ENCODE assay signal across 21 cellular contexts in genomic region chr7:142863891-142864685, GRCh38. TPM values are rescaled to one million over a fixed set of nuclear protein-coding genes. Genes with fewer than 3 reads are reported as not detected.
A peak's percentile ranks its signal among the peaks of the same experiment; 100 is the strongest.
DNase-seq lines count a peak whose midpoint lies in the region; ATAC-seq and TF ChIP-seq lines count a peak whose summit lies in the region.
"Had no signal": no experiment of that assay in that cellular context is flagged by ENCODE, and none has a peak within 500 bp of the region (broad histone marks: within the 10 kb centered on the region; RNA-seq: fewer than 3 reads in every experiment).

No MANE protein-coding gene starts in this region.

- H3K4me3 Mint-ChIP-seq in activated CD8-positive, alpha-beta T cell treated with anti-CD3 and anti-CD28 coated beads, Interleukin-2, amount 10 ng/mL, durations not matched to agents 7 days and 5 days, result no peak overlapping the region
- H3K4me3 Mint-ChIP-seq in activated CD8-positive, alpha-beta T cell treated with anti-CD3 and anti-CD28 coated beads for 36 hours, result no peak overlapping the region

- DNase-seq in activated CD8-positive, alpha-beta T cell treated with anti-CD3 and anti-CD28 coated beads, Interleukin-2, amount 10 ng/mL, durations not matched to agents 7 days and 5 days, result peak; percentile 18
- no peak for DNase-seq in activated CD8-positive, alpha-beta T cell treated with anti-CD3 and anti-CD28 coated beads for 36 hours
- DNase-seq in mesenteric fat pad (ENCODE audit: low spot score), result peak; percentile 76
- peak; percentile 59 for DNase-seq in upper lobe of right lung
- no peak for DNase-seq in NCI-H69 (lab: John Stamatoyannopoulos, UW)
- DNase-seq in 8988T, result no peak
- DNase-seq in AG20443 (ENCODE audit: low spot score), result no peak
- DNase-seq: Calu3; CD8-positive, alpha-beta memory T cell; DMS153; GOT3; MG63; NCI-H1417; NCI-H187; SJCRH30 had no signal

- no peaks in the 10 kb centered on the region for H3K27me3 ChIP-seq in upper lobe of right lung
- H3K27me3 ChIP-seq: MG63, Peyer's patch had no signal

- H3K9me3 ChIP-seq in upper lobe of right lung, result no peaks in the 10 kb centered on the region
- H3K9me3 ChIP-seq: MG63, Peyer's patch, SJCRH30 had no signal

- no peak for ATAC-seq in activated CD8-positive, alpha-beta T cell treated with anti-CD3 and anti-CD28 coated beads, Interleukin-2, amount 10 ng/mL, durations not matched to agents 7 days and 5 days
- ATAC-seq in activated CD8-positive, alpha-beta T cell treated with anti-CD3 and anti-CD28 coated beads for 36 hours, result no peak
- ATAC-seq in upper lobe of right lung, result no peak

- no peak for TF ChIP-seq CTCF in activated CD8-positive, alpha-beta T cell treated with anti-CD3 and anti-CD28 coated beads for 36 hours (IDR thresholded peaks at IDR 0.05)
- no peak for TF ChIP-seq CTCF in upper lobe of right lung (IDR thresholded peaks at IDR 0.05)

- H3K36me3 ChIP-seq in upper lobe of right lung, result no peaks in the 10 kb centered on the region
- H3K36me3 ChIP-seq: MG63, Peyer's patch, SJCRH30 had no signal

- H3K4me3 ChIP-seq in upper lobe of right lung, result no peak overlapping the region
- H3K4me3 ChIP-seq: MG63, Peyer's patch, SJCRH30 had no signal

- no peaks in the 10 kb centered on the region for H3K36me3 Mint-ChIP-seq in activated CD8-positive, alpha-beta T cell treated with anti-CD3 and anti-CD28 coated beads, Interleukin-2, amount 10 ng/mL, durations not matched to agents 7 days and 5 days (ENCODE audit: low read depth)
- no peaks in the 10 kb centered on the region for H3K36me3 Mint-ChIP-seq in activated CD8-positive, alpha-beta T cell treated with anti-CD3 and anti-CD28 coated beads for 36 hours (ENCODE audit: low read depth)

- H3K27ac Mint-ChIP-seq in activated CD8-positive, alpha-beta T cell treated with anti-CD3 and anti-CD28 coated beads, Interleukin-2, amount 10 ng/mL, durations not matched to agents 7 days and 5 days, result no peak overlapping the region
- H3K27ac Mint-ChIP-seq in activated CD8-positive, alpha-beta T cell treated with anti-CD3 and anti-CD28 coated beads for 36 hours, result no peak overlapping the region

- peaks cover 7% of the 10 kb centered on the region for H3K27me3 Mint-ChIP-seq in activated CD8-positive, alpha-beta T cell treated with anti-CD3 and anti-CD28 coated beads, Interleukin-2, amount 10 ng/mL, durations not matched to agents 7 days and 5 days (ENCODE audit: low read depth)
- H3K27me3 Mint-ChIP-seq in activated CD8-positive, alpha-beta T cell treated with anti-CD3 and anti-CD28 coated beads for 36 hours, result no peaks in the 10 kb centered on the region
- H3K27me3 Mint-ChIP-seq: CD8-positive, alpha-beta memory T cell had no signal

- no peaks in the 10 kb centered on the region for H3K4me1 ChIP-seq in upper lobe of right lung
- H3K4me1 ChIP-seq: Peyer's patch, SJCRH30 had no signal

- peak overlapping the region; percentile 85 for H3K27ac ChIP-seq in cingulate gyrus (ENCODE audit: low read depth, low read length)
- no peak overlapping the region for H3K27ac ChIP-seq in upper lobe of right lung
- H3K27ac ChIP-seq: C4-2B, Peyer's patch, SJCRH30 had no signal

- no peaks in the 10 kb centered on the region for H3K9me3 Mint-ChIP-seq in activated CD8-positive, alpha-beta T cell treated with anti-CD3 and anti-CD28 coated beads, Interleukin-2, amount 10 ng/mL, durations not matched to agents 7 days and 5 days (ENCODE audit: insufficient read depth)
- no peaks in the 10 kb centered on the region for H3K9me3 Mint-ChIP-seq in activated CD8-positive, alpha-beta T cell treated with anti-CD3 and anti-CD28 coated beads for 36 hours
- H3K9me3 Mint-ChIP-seq: CD8-positive, alpha-beta memory T cell had no signal

- intact Hi-C loops in activated CD8-positive, alpha-beta T cell treated with anti-CD3 and anti-CD28 coated beads for 36 hours (cut with micrococcal nuclease), result no loop called here
- intact Hi-C loops in upper lobe of right lung (cut with DNase I), result no loop called here

- CTCF ChIA-PET in activated CD8-positive, alpha-beta T cell treated with anti-CD3 and anti-CD28 coated beads, Interleukin-2, amount 10 ng/mL, durations not matched to agents 7 days and 5 days (lab: Charles Lee), result interaction anchor here (1.1 to 1.2 kb wide), 2 partner anchors 8 to 888 kb away, joined by 3 read pairs; no protein-coding TSS in a partner anchor
- CTCF ChIA-PET in activated CD8-positive, alpha-beta T cell treated with anti-CD3 and anti-CD28 coated beads for 36 hours (lab: Charles Lee), result interaction anchor here (1.0 to 3.3 kb wide), 6 partner anchors 9 to 351 kb away, joined by 3 to 15 read pairs (median 3); partner anchors contain the start of gene EPHB6

- H3K4me1 Mint-ChIP-seq in activated CD8-positive, alpha-beta T cell treated with anti-CD3 and anti-CD28 coated beads, Interleukin-2, amount 10 ng/mL, durations not matched to agents 7 days and 5 days (ENCODE audit: low read depth), result peaks cover 6% of the 10 kb centered on the region
- H3K4me1 Mint-ChIP-seq in activated CD8-positive, alpha-beta T cell treated with anti-CD3 and anti-CD28 coated beads for 36 hours (ENCODE audit: low read depth), result no peaks in the 10 kb centered on the region

- POLR2A ChIA-PET in activated CD8-positive, alpha-beta T cell treated with anti-CD3 and anti-CD28 coated beads, Interleukin-2, amount 10 ng/mL, durations not matched to agents 7 days and 5 days (lab: Charles Lee), result interaction anchor here (2.1 kb wide), 1 partner anchor 9 kb away, joined by 6 read pairs; the partner anchor contains the start of gene EPHB6
- POLR2A ChIA-PET in activated CD8-positive, alpha-beta T cell treated with anti-CD3 and anti-CD28 coated beads for 36 hours (lab: Charles Lee), result no interaction called here

RNA-seq across cellular contexts. Expression of gene EPHB6, which starts 9.2 kb away (rescaled TPM):
- 1 to 10 TPM; 7.0 TPM for total RNA-seq in activated CD8-positive, alpha-beta T cell treated with anti-CD3 and anti-CD28 coated beads, Interleukin-2, amount 10 ng/mL, durations not matched to agents 7 days and 5 days
- total RNA-seq in activated CD8-positive, alpha-beta T cell treated with anti-CD3 and anti-CD28 coated beads for 36 hours, result 1 to 10 TPM; 3.5 to 5.5 TPM
- total RNA-seq in mesenteric fat pad (6.3 TPM), upper lobe of right lung (12.8 TPM)
- total RNA-seq: NCI-H460 had no signal

RNA-seq across cellular contexts. Expression of gene TRPV6, which starts 21.5 kb away (rescaled TPM):
- total RNA-seq in activated CD8-positive, alpha-beta T cell treated with anti-CD3 and anti-CD28 coated beads, Interleukin-2, amount 10 ng/mL, durations not matched to agents 7 days and 5 days, result not detected
- not detected for total RNA-seq in activated CD8-positive, alpha-beta T cell treated with anti-CD3 and anti-CD28 coated beads for 36 hours
- total RNA-seq in mesenteric fat pad, result not detected
- 0.38 TPM for total RNA-seq in upper lobe of right lung
- total RNA-seq: A172; CD8-positive, alpha-beta memory T cell; LHCN-M2; NCI-H460; SJCRH30 had no signal

Comparison
In these comparisons a context has a peak if more than half of its experiments do, and no peak if none do; other contexts are left out.
1. DNase-seq: peak in activated CD8-positive, alpha-beta T cell treated with anti-CD3 and anti-CD28 coated beads, Interleukin-2, amount 10 ng/mL, durations not matched to agents 7 days and 5 days (single experiment), mesenteric fat pad (single experiment) and upper lobe of right lung (single experiment); none in activated CD8-positive, alpha-beta T cell treated with anti-CD3 and anti-CD28 coated beads for 36 hours (single experiment), NCI-H69 (single experiment), 8988T (single experiment) and AG20443 (single experiment).